5 cellular contexts compared by ENCODE assay signal in genomic region chr10:105729428-105729827, GRCh38.
"Had no signal": no experiment of that assay in that cellular context is flagged by ENCODE, and none has a peak within 500 bp of the region (broad histone marks: within the 10 kb centered on the region; RNA-seq: fewer than 3 reads in every experiment).

No MANE protein-coding gene starts in this region.

- ATAC-seq: GM23338, HepG2 had no signal

- DNase-seq: H9, HCEC 1CT had no signal

- H3K27ac ChIP-seq: HL-60 had no signal

- H3K4me3 ChIP-seq: GM23338 had no signal
